8 cellular contexts compared by ENCODE assay signal in the genomic region with DNA sequence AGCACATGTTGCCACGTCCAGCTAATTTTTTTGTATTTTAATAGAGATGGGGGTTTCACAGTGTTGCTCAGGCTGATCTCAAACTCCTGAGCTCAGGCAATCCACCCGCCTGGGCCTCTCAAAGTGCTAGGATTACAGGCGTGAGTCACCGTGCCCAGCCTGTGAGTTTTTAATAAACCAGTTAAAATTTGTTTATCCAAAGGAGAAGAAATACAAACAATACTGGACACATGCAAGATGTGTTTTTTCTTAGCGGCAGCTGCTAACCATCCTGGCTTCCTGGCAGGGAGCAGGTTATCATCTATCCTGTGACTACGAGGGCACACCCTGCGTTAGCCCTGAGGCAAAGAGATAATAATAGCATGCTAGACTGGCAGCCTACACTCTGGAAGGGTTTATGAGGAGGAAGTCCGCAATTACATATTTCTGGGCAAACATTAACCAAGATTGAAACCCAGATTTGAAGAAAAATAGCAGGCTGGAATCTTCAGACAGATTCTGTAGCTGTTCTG.
DNase-seq lines count a peak whose midpoint lies in the region; ATAC-seq and TF ChIP-seq lines count a peak whose summit lies in the region.

No MANE protein-coding gene starts in this region.

- H3K27me3 ChIP-seq in heart left ventricle (no peaks in the 10 kb centered on the region), thyroid gland (no peaks in the 10 kb centered on the region)

- TF ChIP-seq CTCF in heart left ventricle (IDR thresholded peaks at IDR 0.05) (no peak), thyroid gland (IDR thresholded peaks at IDR 0.05) (no peak)

- intact Hi-C loops in heart left ventricle (cut with DNase I) (no loop called here), thyroid gland (cut with DNase I) (no loop called here)

- peak; percentile 4 for ATAC-seq in HG03066 (IDR thresholded peaks at IDR 0.05; ENCODE audit: low read depth, unreplicated experiment)
- peak in 3 of 4 donors; percentile 78 to 80 (median 79) for ATAC-seq in heart left ventricle
- ATAC-seq in left lobe of liver = no peak
- no peak for ATAC-seq in HG02852 (IDR thresholded peaks at IDR 0.05; ENCODE audit: unreplicated experiment)
- ATAC-seq in HG03045 (IDR thresholded peaks at IDR 0.05; ENCODE audit: unreplicated experiment) = no peak

- H3K9me3 ChIP-seq in heart left ventricle (no peaks in the 10 kb centered on the region), thyroid gland (no peaks in the 10 kb centered on the region)

- H3K27ac ChIP-seq in heart left ventricle (peak overlapping the region in 11 of 12 donors; percentile 25 to 86 (median 63)), thyroid gland (peak overlapping the region in 2 of 3 donors; percentile 2 to 31)

- TF ChIP-seq POLR2A in heart left ventricle (IDR thresholded peaks at IDR 0.05) = no peak
- TF ChIP-seq POLR2A in thyroid gland (IDR thresholded peaks at IDR 0.05) = no peak

- DNase-seq in GM04504 (ENCODE audit: low read depth) = peak; percentile 80
- peak; percentile 96 for DNase-seq in RPMI7951 (ENCODE audit: low read depth)
- DNase-seq in heart left ventricle = peak in 2 of 5 donors; percentile 32 to 47
- DNase-seq in thyroid gland = no peak
- no peak for DNase-seq in left lobe of liver (ENCODE audit: low spot score)

- H3K4me3 ChIP-seq in heart left ventricle (no peak overlapping the region), thyroid gland (replicated peaks in 1 of 3) (no peak overlapping the region)

- WGBS in heart left ventricle, 4 donors = 66 to 73% (median 70%) methylated on average over 8 of the region's 8 CpGs
- WGBS in thyroid gland, 2 donors = 78 to 81% methylated on average over 8 of the region's 8 CpGs

- H3K4me1 ChIP-seq in heart left ventricle (peaks cover 0 to 21% (median 2%) of the 10 kb centered on the region in 12 donors), thyroid gland (no peaks in the 10 kb centered on the region)

- H3K36me3 ChIP-seq in heart left ventricle (no peaks in the 10 kb centered on the region), thyroid gland (no peaks in the 10 kb centered on the region)

Comparison
In these comparisons a context has a peak if more than half of its experiments do, and no peak if none do; other contexts are left out.
1. DNase-seq: peak in GM04504 (single experiment) and RPMI7951 (single experiment); none in thyroid gland (0 of 2) and left lobe of liver (single experiment).
2. ATAC-seq: peak in HG03066 (single experiment) and heart left ventricle (3 of 4); none in left lobe of liver (single experiment), HG02852 (single experiment) and HG03045 (single experiment).